8 cellular contexts compared by ENCODE assay signal in genomic region chr5:177086918-177087706, GRCh38.
DNase-seq lines count a peak whose midpoint lies in the region; ATAC-seq and TF ChIP-seq lines count a peak whose summit lies in the region.

No MANE protein-coding gene starts in this region.

- H3K9me3 ChIP-seq in duodenal mucosa (ENCODE audit: control insufficient read depth in 1 of 2, low read length in 2 of 2) (no peaks in the 10 kb centered on the region), muscle layer of duodenum (ENCODE audit: control insufficient read depth in 1 of 2, low read length in 2 of 2) (no peaks in the 10 kb centered on the region)

- H3K36me3 ChIP-seq in duodenal mucosa (ENCODE audit: control insufficient read depth in 1 of 2, insufficient read depth in 2 of 2, low read length in 2 of 2) (peaks cover 14 to 16% of the 10 kb centered on the region in 2 donors), muscle layer of duodenum (ENCODE audit: control insufficient read depth in 1 of 2, insufficient read depth in 2 of 2, low read length in 2 of 2) (no peaks in the 10 kb centered on the region)

- peak overlapping the region; percentile 69 to 80 for H3K9ac ChIP-seq in duodenal mucosa (ENCODE audit: low read depth in 1 of 2, low read length in 2 of 2)

- H3K4me1 ChIP-seq in duodenal mucosa (ENCODE audit: control insufficient read depth in 1 of 2, insufficient read depth in 2 of 2, low read length in 2 of 2) = peaks cover 44% of the 10 kb centered on the region in 2 donors
- H3K4me1 ChIP-seq in muscle layer of duodenum (ENCODE audit: control insufficient read depth in 1 of 2, insufficient read depth in 2 of 2, low read length in 2 of 2) = peaks cover 9 to 26% of the 10 kb centered on the region in 2 donors

- H3K27me3 ChIP-seq in duodenal mucosa (ENCODE audit: control insufficient read depth in 1 of 2, insufficient read depth in 2 of 2, low read length in 2 of 2) (no peaks in the 10 kb centered on the region), muscle layer of duodenum (ENCODE audit: low read depth, low read length) (peaks cover 4% of the 10 kb centered on the region)

- DNase-seq in DMS53 treated with DMSO at 0.1 percent for 48 hours (lab: John Stamatoyannopoulos, UW; ENCODE audit: unreplicated experiment) = peak; percentile 64
- DNase-seq in LNCaP clone FGC (ENCODE audit: low read depth) = no peak
- peak; percentile 21 to 32 for DNase-seq in activated CD4-positive, alpha-beta T cell treated with anti-CD3 and anti-CD28 coated beads for 24 hours (ENCODE audit: low read depth in 2 of 2)
- DNase-seq in stimulated activated CD8-positive, alpha-beta memory T cell treated with anti-CD3 and anti-CD28 coated beads, Interleukin-7, amount 100 ng/mL, for 48 hours (ENCODE audit: extremely low read depth in 1 of 2, low read depth in 1 of 2) = peak; percentile 19 to 26

- ATAC-seq in GM21576 (IDR thresholded peaks at IDR 0.05; ENCODE audit: unreplicated experiment) (peak; percentile 58), GM21367 (IDR thresholded peaks at IDR 0.05; ENCODE audit: unreplicated experiment) (no peak)

- peak overlapping the region; percentile 84 for H3K27ac ChIP-seq in duodenal mucosa (ENCODE audit: low read depth, low read length)
- peak overlapping the region; percentile 76 for H3K27ac ChIP-seq in muscle layer of duodenum (ENCODE audit: low read length)

- peak; percentile 52 for TF ChIP-seq CTCF in LNCaP clone FGC (IDR thresholded peaks at IDR 0.05; ENCODE audit: control insufficient read depth, extremely low read depth, insufficient read depth)

- H3K4me3 ChIP-seq in LNCaP clone FGC (ENCODE audit: low read depth, low read length) = peak overlapping the region; percentile 54
- peak overlapping the region; percentile 77 to 83 for H3K4me3 ChIP-seq in duodenal mucosa (ENCODE audit: low read depth in 1 of 2, low read length in 2 of 2)
- H3K4me3 ChIP-seq in muscle layer of duodenum (ENCODE audit: low read depth in 1 of 2, low read length in 2 of 2) = peak overlapping the region; percentile 42 to 60
